ENCODE assay signal across 23 cellular contexts in the genomic region with DNA sequence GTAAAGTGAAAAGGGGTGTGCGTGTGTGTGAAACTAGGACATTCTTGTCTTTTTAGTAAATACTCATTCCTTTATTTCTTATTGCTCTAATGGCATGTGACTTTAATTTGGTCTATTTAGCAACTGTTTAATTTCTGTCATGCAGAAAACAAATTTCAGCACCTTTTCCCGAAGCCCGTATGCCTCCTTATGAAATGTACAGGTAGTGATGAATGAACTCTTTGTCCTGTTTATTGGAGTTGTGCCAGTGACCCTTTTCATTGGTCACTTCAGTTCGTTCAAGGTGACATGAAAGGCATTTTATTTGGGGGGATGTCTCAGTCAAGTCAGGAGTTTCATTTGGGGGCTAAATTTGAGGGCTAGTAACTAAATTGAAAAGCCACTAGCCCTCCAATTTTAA.
"Had no signal": no experiment of that assay in that cellular context is flagged by ENCODE, and none has a peak within 500 bp of the region (broad histone marks: within the 10 kb centered on the region; RNA-seq: fewer than 3 reads in every experiment).

No MANE protein-coding gene starts in this region.

- DNase-seq: activated CD4-positive, alpha-beta memory T cell treated with anti-CD3 and anti-CD28 coated beads for 36 hours; activated CD4-positive, alpha-beta T cell treated with anti-CD3 and anti-CD28 coated beads for 48 hours; activated naive CD4-positive, alpha-beta T cell treated with Interleukin-2 at 50 U/mL for 16 hours; activated naive CD8-positive, alpha-beta T cell treated with anti-CD3 and anti-CD28 coated beads, Interleukin-2, amount 10 ng/mL, durations not matched to agents 7 days and 5 days; activated T-cell treated with anti-CD3 and anti-CD28 coated beads, Interleukin-2, amount 50 U/mL, for 48 hours; effector CD4-positive, alpha-beta T cell; erythroblast; foreskin fibroblast; left ventricle myocardium superior; mesenchymal stem cell; occipital lobe; right cardiac atrium; stimulated activated CD4-positive, alpha-beta T cell treated with anti-CD3 and anti-CD28 coated beads, Interleukin-12 subunit alpha, Interleukin-12 subunit beta, amount 100 ng/mL, for 4 hours; stimulated activated CD4-positive, alpha-beta T cell treated with anti-CD3 and anti-CD28 coated beads, Interleukin-4, amount 100 ng/mL, for 4 hours; substantia nigra; T1000; tibial artery had no signal

- H3K36me3 Mint-ChIP-seq: activated CD4-positive, alpha-beta memory T cell treated with anti-CD3 and anti-CD28 coated beads for 36 hours had no signal

- H3K27me3 ChIP-seq: tibial artery had no signal

- H3K4me1 Mint-ChIP-seq: neural crest cell had no signal

- H3K4me3 Mint-ChIP-seq: activated CD4-positive, alpha-beta memory T cell treated with anti-CD3 and anti-CD28 coated beads for 36 hours; activated naive CD8-positive, alpha-beta T cell treated with anti-CD3 and anti-CD28 coated beads, Interleukin-2, amount 10 ng/mL, durations not matched to agents 7 days and 5 days; dendritic cell treated with granulocyte-macrophage colony-stimulating factor and Interleukin-4, amounts not matched to agents 40 ng/mL and 50 ng/mL, for 4 days; neural crest cell; stimulated activated naive CD8-positive, alpha-beta T cell treated with anti-CD3 and anti-CD28 coated beads, Interleukin-15, Interleukin-2, amounts not matched to agents 100 ng/mL and 50 ng/mL, for 24 hours; T-helper 1 cell treated with Interleukin-12 subunit alpha and Interleukin-12 subunit beta and Interleukin-4 antibody, amounts not matched to agents 30 μg/mL and 1 μg/mL, for 36 hours had no signal

- ATAC-seq: left ventricle myocardium superior, right cardiac atrium had no signal

- H3K27ac Mint-ChIP-seq: activated CD4-positive, alpha-beta memory T cell treated with anti-CD3 and anti-CD28 coated beads for 36 hours; activated naive CD8-positive, alpha-beta T cell treated with anti-CD3 and anti-CD28 coated beads, Interleukin-2, amount 10 ng/mL, durations not matched to agents 7 days and 5 days; dendritic cell treated with granulocyte-macrophage colony-stimulating factor and Interleukin-4, amounts not matched to agents 40 ng/mL and 50 ng/mL, for 4 days; stimulated activated naive CD8-positive, alpha-beta T cell treated with anti-CD3 and anti-CD28 coated beads, Interleukin-15, Interleukin-2, amounts not matched to agents 100 ng/mL and 50 ng/mL, for 24 hours; T-helper 1 cell treated with Interleukin-12 subunit alpha and Interleukin-12 subunit beta and Interleukin-4 antibody, amounts not matched to agents 30 μg/mL and 1 μg/mL, for 36 hours had no signal

- H3K27me3 Mint-ChIP-seq: activated CD4-positive, alpha-beta memory T cell treated with anti-CD3 and anti-CD28 coated beads for 36 hours; activated naive CD8-positive, alpha-beta T cell treated with anti-CD3 and anti-CD28 coated beads, Interleukin-2, amount 10 ng/mL, durations not matched to agents 7 days and 5 days; dendritic cell treated with granulocyte-macrophage colony-stimulating factor and Interleukin-4, amounts not matched to agents 40 ng/mL and 50 ng/mL, for 4 days; stimulated activated naive CD8-positive, alpha-beta T cell treated with anti-CD3 and anti-CD28 coated beads, Interleukin-15, Interleukin-2, amounts not matched to agents 100 ng/mL and 50 ng/mL, for 24 hours had no signal

- H3K9me3 ChIP-seq: tibial artery had no signal

- H3K9me3 Mint-ChIP-seq: activated CD4-positive, alpha-beta memory T cell treated with anti-CD3 and anti-CD28 coated beads for 36 hours; activated naive CD8-positive, alpha-beta T cell treated with anti-CD3 and anti-CD28 coated beads, Interleukin-2, amount 10 ng/mL, durations not matched to agents 7 days and 5 days; dendritic cell treated with granulocyte-macrophage colony-stimulating factor and Interleukin-4, amounts not matched to agents 40 ng/mL and 50 ng/mL, for 4 days; stimulated activated naive CD8-positive, alpha-beta T cell treated with anti-CD3 and anti-CD28 coated beads, Interleukin-15, Interleukin-2, amounts not matched to agents 100 ng/mL and 50 ng/mL, for 24 hours; T-helper 1 cell treated with Interleukin-12 subunit alpha and Interleukin-12 subunit beta and Interleukin-4 antibody, amounts not matched to agents 30 μg/mL and 1 μg/mL, for 36 hours had no signal

- FAIRE-seq: endometrium, urothelium cell line had no signal

- H3K4me3 ChIP-seq: tibial artery had no signal

- H3K36me3 ChIP-seq: tibial artery had no signal
